12 cellular contexts compared by ENCODE assay signal in genomic region chr16:1336619-1337018, GRCh38. TPM values are rescaled to one million over a fixed set of nuclear protein-coding genes. Genes with fewer than 3 reads are reported as not detected.
DNase-seq lines count a peak whose midpoint lies in the region; ATAC-seq and TF ChIP-seq lines count a peak whose summit lies in the region.
"Had no signal": no experiment of that assay in that cellular context is flagged by ENCODE, and none has a peak within 500 bp of the region (broad histone marks: within the 10 kb centered on the region; RNA-seq: fewer than 3 reads in every experiment).

No MANE protein-coding gene starts in this region.

- H3K27me3 ChIP-seq in BLaER1 treated with 17β-estradiol and CSF1 and Interleukin-3, amounts not matched to agents 10 nM and 100 nM: peaks cover 55 to 68% (median 65%) of the 10 kb centered on the region in 11 experiments
- H3K27me3 ChIP-seq in neuronal stem cell (ENCODE audit: control insufficient read depth in 3 of 3, insufficient read depth in 3 of 3, low read depth in 1 of 3, low read length in 3 of 3) (peaks cover 6 to 50% (median 29%) of the 10 kb centered on the region in 3 experiments), foreskin keratinocyte (peaks cover 55% of the 10 kb centered on the region)

- peak overlapping the region; percentile 52 for H3K27ac Mint-ChIP-seq in endothelial cell (ENCODE audit: unreplicated experiment)
- H3K27ac Mint-ChIP-seq: CD4-positive, CD25-positive, alpha-beta regulatory T cell; GM23338 had no signal

- no peak overlapping the region for H3K4ac ChIP-seq in neuronal stem cell (ENCODE audit: low read length)

- H2AFZ ChIP-seq in neuronal stem cell (ENCODE audit: low read length): no peak overlapping the region
- H2AFZ ChIP-seq: GM23338 had no signal

- H3K36me3 Mint-ChIP-seq in endothelial cell (ENCODE audit: low read depth, unreplicated experiment): no peaks in the 10 kb centered on the region
- H3K36me3 Mint-ChIP-seq: CD4-positive, CD25-positive, alpha-beta regulatory T cell had no signal

- TF ChIP-seq CTCF in endothelial cell (IDR thresholded peaks at IDR 0.05; ENCODE audit: unreplicated experiment) (no peak), foreskin keratinocyte (conservative IDR thresholded peaks at IDR 0.05) (no peak)

- no peak overlapping the region for H3K9ac ChIP-seq in BLaER1 treated with 17β-estradiol and CSF1 and Interleukin-3, amounts not matched to agents 10 nM and 100 nM
- peak overlapping the region; percentile 70 for H3K9ac ChIP-seq in neuronal stem cell (ENCODE audit: low read depth, low read length, poor library complexity)

- no peak for TF ChIP-seq EP300 in Ishikawa (IDR thresholded peaks at IDR 0.05; ENCODE audit: borderline replicate concordance)

- H3K4me1 ChIP-seq in BLaER1 treated with 17β-estradiol and CSF1 and Interleukin-3, amounts not matched to agents 10 nM and 100 nM: peaks cover 11 to 83% (median 72%) of the 10 kb centered on the region in 10 experiments
- H3K4me1 ChIP-seq in neuronal stem cell (ENCODE audit: control insufficient read depth in 2 of 2, insufficient read depth in 1 of 2, low read depth in 1 of 2, low read length in 2 of 2) (peaks cover 18 to 55% of the 10 kb centered on the region in 2 donors), foreskin keratinocyte (no peaks in the 10 kb centered on the region)

- WGBS in neuronal stem cell (ENCODE audit: extremely low coverage in 2 of 2, insufficient read length in 2 of 2, insufficient replicate concordance in 1 of 2), 2 donors: no CpG with 5 or more reads among the region's 15 CpGs

- H3K27me3 Mint-ChIP-seq in endothelial cell (ENCODE audit: unreplicated experiment): peaks cover 11% of the 10 kb centered on the region

- H3K4me3 Mint-ChIP-seq in endothelial cell (ENCODE audit: unreplicated experiment): no peak overlapping the region
- H3K4me3 Mint-ChIP-seq: CD4-positive, CD25-positive, alpha-beta regulatory T cell; GM23338 had no signal

- peak overlapping the region; percentile 13 for H2BK5ac ChIP-seq in neuronal stem cell (ENCODE audit: low read length)

- no peak for ATAC-seq in HG02571 (IDR thresholded peaks at IDR 0.05; ENCODE audit: unreplicated experiment)
- ATAC-seq in foreskin keratinocyte: no peak
- ATAC-seq: GM23338 had no signal

- H4K8ac ChIP-seq in neuronal stem cell (ENCODE audit: low read depth, low read length): no peak overlapping the region

- no peak overlapping the region for H4K91ac ChIP-seq in neuronal stem cell (ENCODE audit: low read depth, low read length, poor library complexity)

- H3K4me1 Mint-ChIP-seq in endothelial cell (ENCODE audit: unreplicated experiment): peaks cover 2% of the 10 kb centered on the region

- DNase-seq in endothelial cell (ENCODE audit: low spot score): no peak
- no peak for DNase-seq in neuronal stem cell (ENCODE audit: low spot score)
- no peak for DNase-seq in NCI-H69 (lab: John Stamatoyannopoulos, UW)
- no peak for DNase-seq in foreskin keratinocyte
- DNase-seq: BE2C; CD4-positive, CD25-positive, alpha-beta regulatory T cell; KBM-7 had no signal

- H2BK120ac ChIP-seq in neuronal stem cell (ENCODE audit: low read depth, low read length): peak overlapping the region; percentile 76

- peak overlapping the region; percentile 81 for H2AK5ac ChIP-seq in neuronal stem cell (ENCODE audit: low read depth, low read length)

- peak overlapping the region; percentile 89 for H2BK15ac ChIP-seq in neuronal stem cell (ENCODE audit: low read length)

- peak overlapping the region in 7 of 11 experiments; percentile 31 to 65 (median 51); a peak in 9 of 22 replicates for H3K4me2 ChIP-seq in BLaER1 treated with 17β-estradiol and CSF1 and Interleukin-3, amounts not matched to agents 10 nM and 100 nM
- no peak overlapping the region for H3K4me2 ChIP-seq in neuronal stem cell (ENCODE audit: insufficient read depth, low read length, poor library complexity, severe bottlenecking)
- H3K4me2 ChIP-seq: GM23338 had no signal

- H2BK12ac ChIP-seq in neuronal stem cell (ENCODE audit: low read length): no peak overlapping the region

- H3K9me3 Mint-ChIP-seq in endothelial cell (ENCODE audit: unreplicated experiment): no peaks in the 10 kb centered on the region
- H3K9me3 Mint-ChIP-seq: CD4-positive, CD25-positive, alpha-beta regulatory T cell; GM23338 had no signal

- no peaks in the 10 kb centered on the region for H3K79me1 ChIP-seq in neuronal stem cell (ENCODE audit: low read depth, low read length)

- H4K20me1 ChIP-seq in BLaER1 treated with 17β-estradiol and CSF1 and Interleukin-3, amounts not matched to agents 10 nM and 100 nM: peaks cover 0 to 91% (median 48%) of the 10 kb centered on the region in 11 experiments; a peak in 18 of 22 replicates

- H3K9me3 ChIP-seq in BLaER1 treated with 17β-estradiol and CSF1 and Interleukin-3, amounts not matched to agents 10 nM and 100 nM (replicated peaks in 1 of 11): peaks cover 0 to 6% (median 0%) of the 10 kb centered on the region in 11 experiments; a peak in 1 of 22 replicates
- peaks cover 0 to 2% of the 10 kb centered on the region in 2 donors for H3K9me3 ChIP-seq in neuronal stem cell (replicated peaks in 1 of 2; ENCODE audit: control insufficient read depth in 2 of 2, insufficient read depth in 1 of 2, low read depth in 1 of 2, low read length in 2 of 2)
- H3K9me3 ChIP-seq: BE2C had no signal

- H3K36me3 ChIP-seq in BLaER1 treated with 17β-estradiol and CSF1 and Interleukin-3, amounts not matched to agents 10 nM and 100 nM: no peaks in the 10 kb centered on the region
- H3K36me3 ChIP-seq in neuronal stem cell (replicated peaks in 1 of 2; ENCODE audit: control insufficient read depth in 2 of 2, insufficient read depth in 2 of 2, low read length in 2 of 2): peaks cover 0 to 16% of the 10 kb centered on the region in 2 donors
- H3K36me3 ChIP-seq: BE2C had no signal

- H3K4me3 ChIP-seq in BLaER1 treated with 17β-estradiol and CSF1 and Interleukin-3, amounts not matched to agents 10 nM and 100 nM: no peak overlapping the region
- H3K4me3 ChIP-seq in neuronal stem cell (ENCODE audit: low read length in 2 of 2): no peak overlapping the region
- H3K4me3 ChIP-seq: GM23338 had no signal

- H3K18ac ChIP-seq in neuronal stem cell (ENCODE audit: low read length): peak overlapping the region; percentile 52

- no peak overlapping the region for H3K23ac ChIP-seq in neuronal stem cell (ENCODE audit: low read depth, low read length, poor library complexity)

- H3K14ac ChIP-seq in neuronal stem cell (ENCODE audit: low read length): peak overlapping the region; percentile 94

- no peak for TF ChIP-seq RAD21 in Ishikawa (IDR thresholded peaks at IDR 0.05; ENCODE audit: low read depth)

- no peak overlapping the region for H3K27ac ChIP-seq in BLaER1 treated with 17β-estradiol and CSF1 and Interleukin-3, amounts not matched to agents 10 nM and 100 nM
- no peak overlapping the region for H3K27ac ChIP-seq in neuronal stem cell (replicated peaks; ENCODE audit: low read length)
- no peak overlapping the region for H3K27ac ChIP-seq in foreskin keratinocyte
- H3K27ac ChIP-seq: HL-60 had no signal

TF ChIP-seq in Ishikawa, 13 proteins besides CTCF, POLR2A, EP300 and RAD21:
- TF ChIP-seq EGR1 (IDR thresholded peaks at IDR 0.05) (peak; percentile 67), MAX (IDR thresholded peaks at IDR 0.05) (no peak), TAF1 (IDR thresholded peaks at IDR 0.05; ENCODE audit: low read depth) (no peak)

RNA-seq across cellular contexts. Expression of gene BAIAP3, which starts 3.2 kb away (rescaled TPM):
- total RNA-seq in endothelial cell (ENCODE audit: unreplicated experiment) (6.5 TPM), foreskin keratinocyte (0.07 and 0.27 TPM in 2 replicates)
- 3.1 TPM for polyA plus RNA-seq in neuronal stem cell (2013, experiment 1 of 2)
- polyA plus RNA-seq in neuronal stem cell (2013, experiment 2 of 2): 2.9 TPM
- polyA plus RNA-seq in foreskin keratinocyte: 0.04 and 0.08 TPM in 2 replicates

RNA-seq across cellular contexts. Expression of gene TSR3, which starts 15.1 kb away (rescaled TPM):
- 68.2 TPM for total RNA-seq in endothelial cell (ENCODE audit: unreplicated experiment)
- polyA plus RNA-seq in neuronal stem cell (2013, experiment 1 of 2): 32.4 TPM
- polyA plus RNA-seq in neuronal stem cell (2013, experiment 2 of 2): 29.6 TPM
- 73.7 and 80.1 TPM in 2 replicates for total RNA-seq in foreskin keratinocyte
- 117 and 119 TPM in 2 replicates for polyA plus RNA-seq in foreskin keratinocyte

RNA-seq across cellular contexts. Expression of gene GNPTG, which starts 15.1 kb away (rescaled TPM):
- total RNA-seq in endothelial cell (ENCODE audit: unreplicated experiment): 47.9 TPM
- 14.7 TPM for polyA plus RNA-seq in neuronal stem cell (2013, experiment 1 of 2)
- 13.2 TPM for polyA plus RNA-seq in neuronal stem cell (2013, experiment 2 of 2)
- 18.8 and 21.6 TPM in 2 replicates for total RNA-seq in foreskin keratinocyte
- 34.1 and 40.3 TPM in 2 replicates for polyA plus RNA-seq in foreskin keratinocyte

RNA-seq across cellular contexts. Expression of gene UBE2I, which starts 27.2 kb away (rescaled TPM):
- 167 TPM for total RNA-seq in endothelial cell (ENCODE audit: unreplicated experiment)
- polyA plus RNA-seq in neuronal stem cell (2013, experiment 1 of 2): 253 TPM
- polyA plus RNA-seq in neuronal stem cell (2013, experiment 2 of 2): 258 TPM
- 76.7 and 101 TPM in 2 replicates for total RNA-seq in foreskin keratinocyte
- 155 and 172 TPM in 2 replicates for polyA plus RNA-seq in foreskin keratinocyte
